In genomic region chr9:91043786-91044185, GRCh38 we compare ENCODE assay signal across 13 cellular contexts.
"Had no signal": no experiment of that assay in that cellular context is flagged by ENCODE, and none has a peak within 500 bp of the region (broad histone marks: within the 10 kb centered on the region; RNA-seq: fewer than 3 reads in every experiment).

No MANE protein-coding gene starts in this region.

- H3K27ac Mint-ChIP-seq: activated CD4-positive, alpha-beta T cell treated with anti-CD3 and anti-CD28 coated beads, Interleukin-2, amount 10 ng/mL, durations not matched to agents 7 days and 5 days had no signal

- H3K27ac ChIP-seq: coronary artery had no signal

- H3K27me3 Mint-ChIP-seq: activated CD4-positive, alpha-beta T cell treated with anti-CD3 and anti-CD28 coated beads, Interleukin-2, amount 10 ng/mL, durations not matched to agents 7 days and 5 days had no signal

- DNase-seq: activated CD4-positive, alpha-beta T cell treated with anti-CD3 and anti-CD28 coated beads, Interleukin-2, amount 10 ng/mL, durations not matched to agents 7 days and 5 days; activated CD4-positive, CD25-positive, alpha-beta regulatory T cell; activated naive CD4-positive, alpha-beta T cell treated with anti-CD3 and anti-CD28 coated beads, Interleukin-2, amount 50 U/mL, for 16 hours; activated T-cell treated with anti-CD3 and anti-CD28 coated beads for 4 hours; effector memory CD4-positive, alpha-beta T cell; foreskin fibroblast; naive B cell; right cardiac atrium; small intestine; stimulated activated CD4-positive, alpha-beta T cell treated with anti-CD3 and anti-CD28 coated beads, Interleukin-4, amount 100 ng/mL, for 24 hours; stimulated activated naive CD4-positive, alpha-beta T cell had no signal

- H3K36me3 Mint-ChIP-seq: naive B cell had no signal

- H3K4me3 ChIP-seq: coronary artery had no signal

- H3K9me3 Mint-ChIP-seq: activated CD4-positive, alpha-beta T cell treated with anti-CD3 and anti-CD28 coated beads, Interleukin-2, amount 10 ng/mL, durations not matched to agents 7 days and 5 days; central memory CD8-positive, alpha-beta T cell; naive B cell had no signal

- H3K4me3 Mint-ChIP-seq: activated CD4-positive, alpha-beta T cell treated with anti-CD3 and anti-CD28 coated beads, Interleukin-2, amount 10 ng/mL, durations not matched to agents 7 days and 5 days; central memory CD8-positive, alpha-beta T cell; naive B cell had no signal
